ENCODE assay signal across 1 cellular context in genomic region chr3:13475871-13476590, GRCh38.
TF ChIP-seq lines count a peak whose summit lies in the region.

No MANE protein-coding gene starts in this region.

TF ChIP-seq in HepG2, 621 proteins besides CTCF, POLR2A, EP300 and RAD21 (continued from another document and continues in another):
- TF ChIP-seq STAT6 (CRISPR knock-in tag; IDR thresholded peaks at IDR 0.05; ENCODE audit: borderline replicate concordance): peak; percentile 63
- TF ChIP-seq MLLT10 (CRISPR knock-in tag; IDR thresholded peaks at IDR 0.05): no peak
- TF ChIP-seq ZNF33B (CRISPR knock-in tag; IDR thresholded peaks at IDR 0.05): no peak
- TF ChIP-seq ZNF501 (CRISPR knock-in tag; IDR thresholded peaks at IDR 0.05): peak; percentile 53
- peak; percentile 85 for TF ChIP-seq PPARG (CRISPR knock-in tag; conservative IDR thresholded peaks at IDR 0.05)
- no peak for TF ChIP-seq TCF12 (IDR thresholded peaks at IDR 0.05)
- no peak for TF ChIP-seq TCF12 (CRISPR knock-in tag; IDR thresholded peaks at IDR 0.05)
- TF ChIP-seq ZBTB7B (CRISPR knock-in tag; IDR thresholded peaks at IDR 0.05): no peak
- no peak for TF ChIP-seq BRF2 (CRISPR knock-in tag; IDR thresholded peaks at IDR 0.05)
- peak in 1 of 2 experiments; percentile 79; a peak in 1 of 4 replicates for TF ChIP-seq HMGXB4 (CRISPR knock-in tag; IDR thresholded peaks at IDR 0.05; ENCODE audit: borderline replicate concordance in 1 of 2, low read depth in 1 of 2)
- no peak for TF ChIP-seq RFX1 (IDR thresholded peaks at IDR 0.05)
- peak; percentile 43; the same call in 1 of the 2 replicates for TF ChIP-seq KMT2B (CRISPR knock-in tag; IDR thresholded peaks at IDR 0.05)
- TF ChIP-seq SKI (IDR thresholded peaks at IDR 0.05; ENCODE audit: partially characterized antibody): peak; percentile 16
- TF ChIP-seq ZNF224 (CRISPR knock-in tag; IDR thresholded peaks at IDR 0.05): no peak
- peak; percentile 20; the same call in 1 of the 2 replicates for TF ChIP-seq FOXC1 (CRISPR knock-in tag; IDR thresholded peaks at IDR 0.05; ENCODE audit: borderline replicate concordance)
- no peak for TF ChIP-seq GABPA (IDR thresholded peaks at IDR 0.05; ENCODE audit: low read depth, low read length)
- TF ChIP-seq GABPA (CRISPR knock-in tag; IDR thresholded peaks at IDR 0.05; ENCODE audit: low read depth): no peak
- 0 out of 2 replicates have a peak, but pooled peaks have one; percentile 64 for TF ChIP-seq SMYD3 (CRISPR knock-in tag; IDR thresholded peaks at IDR 0.05)
- no peak for TF ChIP-seq ZNF276 (CRISPR knock-in tag; IDR thresholded peaks at IDR 0.05; ENCODE audit: low read depth)
- TF ChIP-seq AFF4 (CRISPR knock-in tag; IDR thresholded peaks at IDR 0.05): no peak
- TF ChIP-seq HMG20B (CRISPR knock-in tag; conservative IDR thresholded peaks at IDR 0.05): peak; percentile 96
- peak; percentile 2; the same call in 1 of the 2 replicates for TF ChIP-seq IRF9 (CRISPR knock-in tag; IDR thresholded peaks at IDR 0.05; ENCODE audit: borderline replicate concordance)
- no peak for TF ChIP-seq TRIM22 (IDR thresholded peaks at IDR 0.05)
- TF ChIP-seq PCBP1 (IDR thresholded peaks at IDR 0.05; ENCODE audit: borderline replicate concordance, low read depth, low read length): no peak
- TF ChIP-seq HOMEZ (CRISPR knock-in tag; IDR thresholded peaks at IDR 0.05; ENCODE audit: low read depth): peak; percentile 69
- TF ChIP-seq FLYWCH1 (CRISPR knock-in tag; IDR thresholded peaks at IDR 0.05): no peak
- TF ChIP-seq SAFB2 (CRISPR knock-in tag; IDR thresholded peaks at IDR 0.05; ENCODE audit: borderline replicate concordance, low read depth): no peak; the same call in 1 of the 2 replicates
- no peak for TF ChIP-seq ZNF460 (CRISPR knock-in tag; IDR thresholded peaks at IDR 0.05; ENCODE audit: borderline replicate concordance)
- no peak for TF ChIP-seq ZNF777 (CRISPR knock-in tag; IDR thresholded peaks at IDR 0.05)
- peak; percentile 90 for TF ChIP-seq SNAPC2 (CRISPR knock-in tag; IDR thresholded peaks at IDR 0.05)
- TF ChIP-seq ZNF280D (CRISPR knock-in tag; IDR thresholded peaks at IDR 0.05): no peak
- TF ChIP-seq ZFY (CRISPR knock-in tag; IDR thresholded peaks at IDR 0.05): peak; percentile 35; the same call in 1 of the 2 replicates
- TF ChIP-seq FOXO4 (CRISPR knock-in tag; conservative IDR thresholded peaks at IDR 0.05): no peak
- TF ChIP-seq ZNF879 (CRISPR knock-in tag; IDR thresholded peaks at IDR 0.05): no peak
- TF ChIP-seq CCDC6 (CRISPR knock-in tag; IDR thresholded peaks at IDR 0.05): no peak
- TF ChIP-seq ZNF251 (CRISPR knock-in tag; IDR thresholded peaks at IDR 0.05): no peak
- TF ChIP-seq GTF3A (CRISPR knock-in tag; conservative IDR thresholded peaks at IDR 0.05): no peak
